In genomic region chr6:155544677-155545076, GRCh38 we compare ENCODE assay signal across 26 cellular contexts.
"Had no signal": no experiment of that assay in that cellular context is flagged by ENCODE, and none has a peak within 500 bp of the region (broad histone marks: within the 10 kb centered on the region; RNA-seq: fewer than 3 reads in every experiment).

No MANE protein-coding gene starts in this region.

- H3K4me1 Mint-ChIP-seq: central memory CD8-positive, alpha-beta T cell had no signal

- H3K9me3 Mint-ChIP-seq: central memory CD8-positive, alpha-beta T cell; T-cell had no signal

- H3K4me3 ChIP-seq: colonic mucosa, lung, prostate gland, stomach, upper lobe of left lung had no signal

- H3K36me3 Mint-ChIP-seq: T-cell had no signal

- H3K27me3 ChIP-seq: brain microvascular endothelial cell, colonic mucosa, stomach, upper lobe of left lung had no signal

- H3K27ac Mint-ChIP-seq: T-cell had no signal

- H3K27ac ChIP-seq: brain microvascular endothelial cell, colonic mucosa, prostate gland, stomach, upper lobe of left lung, VCaP had no signal

- H3K4me1 ChIP-seq: colonic mucosa, prostate gland, stomach, upper lobe of left lung had no signal

- DNase-seq: activated CD4-positive, CD25-positive, alpha-beta regulatory T cell treated with anti-CD3 and anti-CD28 coated beads, Interleukin-2, amount 50 U/mL, for 72 hours; activated CD8-positive, alpha-beta memory T cell treated with anti-CD3 and anti-CD28 coated beads for 24 hours; activated CD8-positive, alpha-beta memory T cell treated with anti-CD3 and anti-CD28 coated beads, Interleukin-2, amount 50 U/mL, for 48 hours; activated effector memory CD4-positive, alpha-beta T cell treated with Interleukin-2 at 50 U/mL for 16 hours; activated naive CD4-positive, alpha-beta T cell treated with anti-CD3 and anti-CD28 coated beads, Interleukin-2, amount 50 U/mL, for 16 hours; activated T-cell treated with anti-CD3 and anti-CD28 coated beads, Interleukin-2, amount 50 U/mL, for 48 hours; aorta; brain microvascular endothelial cell; colonic mucosa; erythroblast; foreskin melanocyte; glutamatergic neuron; hippocampal formation; left colon; small intestine; stimulated activated CD4-positive, alpha-beta T cell treated with anti-CD3 and anti-CD28 coated beads, Interleukin-15, amount 100 ng/mL, for 24 hours; stimulated activated CD4-positive, alpha-beta T cell treated with anti-CD3 and anti-CD28 coated beads, Interleukin-2, amount 100 ng/mL, for 48 hours; stomach; T-cell; upper lobe of left lung had no signal

- H3K36me3 ChIP-seq: brain microvascular endothelial cell, colonic mucosa, prostate gland, stomach, upper lobe of left lung had no signal

- H3K4me3 Mint-ChIP-seq: central memory CD8-positive, alpha-beta T cell; neural crest cell; T-cell had no signal

- ATAC-seq: left colon, right cardiac atrium, T-cell had no signal
